Comparison of ENCODE assay signal across 17 cellular contexts in genomic region chr9:27391495-27391894, GRCh38.
DNase-seq lines count a peak whose midpoint lies in the region; ATAC-seq, FAIRE-seq and TF ChIP-seq lines count a peak whose summit lies in the region.
"Had no signal": no experiment of that assay in that cellular context is flagged by ENCODE, and none has a peak within 500 bp of the region (broad histone marks: within the 10 kb centered on the region; RNA-seq: fewer than 3 reads in every experiment).

No MANE protein-coding gene starts in this region.

- TF ChIP-seq POLR2A in GM12891 (IDR thresholded peaks at IDR 0.05; ENCODE audit: low read depth, low read length) = no peak

- no peak for ATAC-seq in GM19463 (IDR thresholded peaks at IDR 0.05; ENCODE audit: unreplicated experiment)
- ATAC-seq: GM12878, GM23338 had no signal

- no peak for FAIRE-seq in GM12891 (lab: Jason Lieb, UNC)
- FAIRE-seq: GM12878 had no signal

- peak; percentile 41 for DNase-seq in NCI-H748 (lab: John Stamatoyannopoulos, UW; ENCODE audit: unreplicated experiment)
- DNase-seq in NCI-H748 treated with DMSO at 0.1 percent for 48 hours (lab: John Stamatoyannopoulos, UW) = no peak
- peak in 18 of 61 donors; percentile 12 to 88 (median 40) for DNase-seq in caudate nucleus (lab: John Stamatoyannopoulos, UW)
- DNase-seq in left kidney (ENCODE audit: low read depth, low spot score) = peak; percentile 53
- DNase-seq in superior temporal gyrus (ENCODE audit: extremely low spot score) = peak; percentile 59
- DNase-seq in GM12891 (ENCODE audit: insufficient read length, low spot score) = no peak
- DNase-seq in OCI-M1 (lab: John Stamatoyannopoulos, UW) = no peak
- DNase-seq: AML-193; C1 segment of cervical spinal cord; Calu3; CD4-positive, alpha-beta T cell; DMS 273 treated with DMSO at 0.1 percent for 48 hours; H7 had no signal

- peak overlapping the region; percentile 48 for H3K27ac ChIP-seq in caudate nucleus (ENCODE audit: low read depth, low read length)
- H3K27ac ChIP-seq: 22Rv1 had no signal

TF ChIP-seq in GM12891, 5 proteins besides CTCF, POLR2A, EP300 and RAD21:
- TF ChIP-seq PAX5 (IDR thresholded peaks at IDR 0.05; ENCODE audit: insufficient read depth, low read length, severe bottlenecking) = no peak
- no peak for TF ChIP-seq SPI1 (IDR thresholded peaks at IDR 0.05; ENCODE audit: low read depth, low read length)
- no peak for TF ChIP-seq TAF1 (IDR thresholded peaks at IDR 0.05; ENCODE audit: low read depth, low read length)
- TF ChIP-seq POLR2AphosphoS5 (IDR thresholded peaks at IDR 0.05; ENCODE audit: low read depth, low read length) = no peak
- TF ChIP-seq POU2F2 (IDR thresholded peaks at IDR 0.05; ENCODE audit: low read depth, low read length) = no peak

Comparison
In these comparisons a context has a peak if more than half of its experiments do, and no peak if none do; other contexts are left out.
1. DNase-seq: peak in NCI-H748 (single experiment), left kidney (single experiment) and superior temporal gyrus (single experiment); none in NCI-H748 treated with DMSO at 0.1 percent for 48 hours (single experiment), GM12891 (single experiment) and OCI-M1 (single experiment).